In genomic region chr14:90692061-90692460, GRCh38 we compare ENCODE assay signal across 20 cellular contexts.
"Had no signal": no experiment of that assay in that cellular context is flagged by ENCODE, and none has a peak within 500 bp of the region (broad histone marks: within the 10 kb centered on the region; RNA-seq: fewer than 3 reads in every experiment).

No MANE protein-coding gene starts in this region.

- H3K27me3 ChIP-seq: hepatocyte, suprapubic skin, transverse colon had no signal

- ATAC-seq: left cardiac atrium; lower lobe of right lung; natural killer cell treated with Interleukin-12 subunit alpha and Interleukin-12 subunit beta and Interleukin-15 and Interleukin-18, amount 100 ng/mL, for 72 hours; stimulated activated naive CD8-positive, alpha-beta T cell treated with anti-CD3 and anti-CD28 coated beads, Interleukin-15, amount 100 ng/mL, for 72 hours had no signal

- H3K4me2 ChIP-seq: hepatocyte had no signal

- H3K36me3 ChIP-seq: lower lobe of right lung, transverse colon had no signal

- H3K27ac Mint-ChIP-seq: activated B cell treated with CpG ODN at 0.5 μM for 24 hours; activated CD4-positive, alpha-beta memory T cell treated with anti-CD3 and anti-CD28 coated beads for 36 hours; activated naive CD8-positive, alpha-beta T cell; natural killer cell treated with Interleukin-12 subunit alpha and Interleukin-12 subunit beta and Interleukin-15 and Interleukin-18, amount 100 ng/mL, for 72 hours; stimulated activated naive CD8-positive, alpha-beta T cell treated with anti-CD3 and anti-CD28 coated beads, Interleukin-15, amount 100 ng/mL, for 72 hours had no signal

- H3K4me3 Mint-ChIP-seq: activated B cell treated with CpG ODN at 0.5 μM for 24 hours; activated CD4-positive, alpha-beta memory T cell treated with anti-CD3 and anti-CD28 coated beads for 36 hours; activated naive CD8-positive, alpha-beta T cell; natural killer cell treated with Interleukin-12 subunit alpha and Interleukin-12 subunit beta and Interleukin-15 and Interleukin-18, amount 100 ng/mL, for 72 hours; stimulated activated naive CD8-positive, alpha-beta T cell treated with anti-CD3 and anti-CD28 coated beads, Interleukin-15, amount 100 ng/mL, for 72 hours had no signal

- H3K79me2 ChIP-seq: hepatocyte had no signal

- H3K4me3 ChIP-seq: hepatocyte, lower lobe of right lung, suprapubic skin, transverse colon had no signal

- H3K27ac ChIP-seq: epithelial cell of prostate, hepatocyte, lower lobe of right lung, suprapubic skin, transverse colon had no signal

- H3K27me3 Mint-ChIP-seq: activated CD4-positive, alpha-beta memory T cell treated with anti-CD3 and anti-CD28 coated beads for 36 hours; activated naive CD8-positive, alpha-beta T cell; natural killer cell treated with Interleukin-12 subunit alpha and Interleukin-12 subunit beta and Interleukin-15 and Interleukin-18, amount 100 ng/mL, for 72 hours; stimulated activated naive CD8-positive, alpha-beta T cell treated with anti-CD3 and anti-CD28 coated beads, Interleukin-15, amount 100 ng/mL, for 72 hours had no signal

- H3K9me3 Mint-ChIP-seq: activated B cell treated with CpG ODN at 0.5 μM for 24 hours; activated CD4-positive, alpha-beta memory T cell treated with anti-CD3 and anti-CD28 coated beads for 36 hours; natural killer cell treated with Interleukin-12 subunit alpha and Interleukin-12 subunit beta and Interleukin-15 and Interleukin-18, amount 100 ng/mL, for 72 hours; stimulated activated naive CD8-positive, alpha-beta T cell treated with anti-CD3 and anti-CD28 coated beads, Interleukin-15, amount 100 ng/mL, for 72 hours had no signal

- H3K36me3 Mint-ChIP-seq: activated CD4-positive, alpha-beta memory T cell treated with anti-CD3 and anti-CD28 coated beads for 36 hours; activated naive CD8-positive, alpha-beta T cell; natural killer cell treated with Interleukin-12 subunit alpha and Interleukin-12 subunit beta and Interleukin-15 and Interleukin-18, amount 100 ng/mL, for 72 hours had no signal

- H3K9me3 ChIP-seq: lower lobe of right lung, suprapubic skin, transverse colon had no signal

- DNase-seq: activated B cell treated with CpG ODN at 0.5 μM for 24 hours; activated CD4-positive, alpha-beta memory T cell treated with anti-CD3 and anti-CD28 coated beads for 36 hours; activated CD4-positive, alpha-beta T cell treated with anti-CD3 and anti-CD28 coated beads for 4 hours; activated T-cell treated with anti-CD3 and anti-CD28 coated beads for 4 hours; amniotic stem cell; left cardiac atrium; lower lobe of right lung; posterior cingulate gyrus; retina; stimulated activated CD4-positive, alpha-beta T cell treated with anti-CD3 and anti-CD28 coated beads, Interleukin-15, amount 100 ng/mL, for 24 hours; stimulated activated CD4-positive, alpha-beta T cell treated with anti-CD3 and anti-CD28 coated beads, Interleukin-4, amount 100 ng/mL, for 1 hour; stimulated activated naive CD8-positive, alpha-beta T cell treated with anti-CD3 and anti-CD28 coated beads, Interleukin-15, amount 100 ng/mL, for 72 hours; T-helper 1 cell; T-helper 9 cell; transverse colon had no signal

- H2AFZ ChIP-seq: hepatocyte had no signal

- H3K4me1 Mint-ChIP-seq: activated B cell treated with CpG ODN at 0.5 μM for 24 hours had no signal
